In genomic region chr2:102033750-102034682, GRCh38 we compare ENCODE assay signal across 8 cellular contexts. TPM values are rescaled to one million over a fixed set of nuclear protein-coding genes. Genes with fewer than 3 reads are reported as not detected.
DNase-seq lines count a peak whose midpoint lies in the region; ATAC-seq and TF ChIP-seq lines count a peak whose summit lies in the region.

No MANE protein-coding gene starts in this region.

- H3K36me3 Mint-ChIP-seq in activated CD8-positive, alpha-beta T cell treated with anti-CD3 and anti-CD28 coated beads for 36 hours (ENCODE audit: low read depth) = no peaks in the 10 kb centered on the region
- no peaks in the 10 kb centered on the region for H3K36me3 Mint-ChIP-seq in stimulated activated naive B cell treated with anti-CD40 and anti-IgM and Interleukin-4, amounts not matched to agents 10 μg/mL and 1 μg/mL and 100 μg/mL, for 72 hours

- CTCF ChIA-PET in activated CD8-positive, alpha-beta T cell treated with anti-CD3 and anti-CD28 coated beads for 36 hours (lab: Charles Lee) = interaction anchor here (0.6 to 4.4 kb wide), 8 partner anchors 13 to 410 kb away, joined by 3 to 25 read pairs (median 5); no protein-coding TSS in a partner anchor

- peak overlapping the region; percentile 47 for H3K27ac Mint-ChIP-seq in activated CD8-positive, alpha-beta T cell treated with anti-CD3 and anti-CD28 coated beads for 36 hours
- H3K27ac Mint-ChIP-seq in stimulated activated naive B cell treated with anti-CD40 and anti-IgM and Interleukin-4, amounts not matched to agents 10 μg/mL and 1 μg/mL and 100 μg/mL, for 72 hours = peak overlapping the region; percentile 91

- peak; percentile 31 for DNase-seq in NCI-H510A treated with DMSO at 0.1 percent for 48 hours (lab: John Stamatoyannopoulos, UW)
- no peak for DNase-seq in NCI-H510A (lab: John Stamatoyannopoulos, UW)
- no peak for DNase-seq in activated CD8-positive, alpha-beta T cell treated with anti-CD3 and anti-CD28 coated beads for 36 hours
- no peak for DNase-seq in left lobe of liver (ENCODE audit: low spot score)
- DNase-seq in stimulated activated naive B cell treated with anti-CD40 and anti-IgM and Interleukin-4, amounts not matched to agents 10 μg/mL and 1 μg/mL and 100 μg/mL, for 72 hours = no peak
- DNase-seq in NCI-H1417 treated with DMSO at 0.1 percent for 48 hours (lab: John Stamatoyannopoulos, UW) = no peak
- no peak for DNase-seq in NCI-H526 (lab: John Stamatoyannopoulos, UW)

- no peak overlapping the region for H3K4me3 Mint-ChIP-seq in activated CD8-positive, alpha-beta T cell treated with anti-CD3 and anti-CD28 coated beads for 36 hours
- peak overlapping the region; percentile 53 to 68 for H3K4me3 Mint-ChIP-seq in stimulated activated naive B cell treated with anti-CD40 and anti-IgM and Interleukin-4, amounts not matched to agents 10 μg/mL and 1 μg/mL and 100 μg/mL, for 72 hours

- H3K9me3 Mint-ChIP-seq in activated CD8-positive, alpha-beta T cell treated with anti-CD3 and anti-CD28 coated beads for 36 hours = peaks cover 4% of the 10 kb centered on the region
- peaks cover 0 to 3% of the 10 kb centered on the region in 2 donors for H3K9me3 Mint-ChIP-seq in stimulated activated naive B cell treated with anti-CD40 and anti-IgM and Interleukin-4, amounts not matched to agents 10 μg/mL and 1 μg/mL and 100 μg/mL, for 72 hours

- H3K4me1 Mint-ChIP-seq in activated CD8-positive, alpha-beta T cell treated with anti-CD3 and anti-CD28 coated beads for 36 hours (ENCODE audit: low read depth) = peaks cover 30% of the 10 kb centered on the region
- peaks cover 22 to 30% of the 10 kb centered on the region in 2 donors for H3K4me1 Mint-ChIP-seq in stimulated activated naive B cell treated with anti-CD40 and anti-IgM and Interleukin-4, amounts not matched to agents 10 μg/mL and 1 μg/mL and 100 μg/mL, for 72 hours

- POLR2A ChIA-PET in activated CD8-positive, alpha-beta T cell treated with anti-CD3 and anti-CD28 coated beads for 36 hours (lab: Charles Lee) = interaction anchor here (0.6 to 0.9 kb wide), 2 partner anchors 49 to 479 kb away, joined by 3 to 4 read pairs; no protein-coding TSS in a partner anchor

- intact Hi-C loops in activated CD8-positive, alpha-beta T cell treated with anti-CD3 and anti-CD28 coated beads for 36 hours (cut with micrococcal nuclease) = no loop called here

- no peaks in the 10 kb centered on the region for H3K27me3 Mint-ChIP-seq in activated CD8-positive, alpha-beta T cell treated with anti-CD3 and anti-CD28 coated beads for 36 hours
- peaks cover 5 to 6% of the 10 kb centered on the region in 2 donors for H3K27me3 Mint-ChIP-seq in stimulated activated naive B cell treated with anti-CD40 and anti-IgM and Interleukin-4, amounts not matched to agents 10 μg/mL and 1 μg/mL and 100 μg/mL, for 72 hours

- TF ChIP-seq CTCF in activated CD8-positive, alpha-beta T cell treated with anti-CD3 and anti-CD28 coated beads for 36 hours (IDR thresholded peaks at IDR 0.05) = no peak

- ATAC-seq in activated CD8-positive, alpha-beta T cell treated with anti-CD3 and anti-CD28 coated beads for 36 hours = no peak
- ATAC-seq in left lobe of liver = peak; percentile 73
- peak in 1 of 2 donors; percentile 12 for ATAC-seq in stimulated activated naive B cell treated with anti-CD40 and anti-IgM and Interleukin-4, amounts not matched to agents 10 μg/mL and 1 μg/mL and 100 μg/mL, for 72 hours (replicated peaks)
- no peak for ATAC-seq in HG03521 (IDR thresholded peaks at IDR 0.05; ENCODE audit: unreplicated experiment)

RNA-seq across cellular contexts. Expression of gene IL1R2, which starts 42.3 kb away (rescaled TPM):
- 1 to 10 TPM in 1 of 2 experiments, not detected in 1; 1.1 TPM for total RNA-seq in activated CD8-positive, alpha-beta T cell treated with anti-CD3 and anti-CD28 coated beads for 36 hours
- total RNA-seq in left lobe of liver = 12.0 TPM
